Comparison of ENCODE assay signal across 20 cellular contexts in the genomic region with DNA sequence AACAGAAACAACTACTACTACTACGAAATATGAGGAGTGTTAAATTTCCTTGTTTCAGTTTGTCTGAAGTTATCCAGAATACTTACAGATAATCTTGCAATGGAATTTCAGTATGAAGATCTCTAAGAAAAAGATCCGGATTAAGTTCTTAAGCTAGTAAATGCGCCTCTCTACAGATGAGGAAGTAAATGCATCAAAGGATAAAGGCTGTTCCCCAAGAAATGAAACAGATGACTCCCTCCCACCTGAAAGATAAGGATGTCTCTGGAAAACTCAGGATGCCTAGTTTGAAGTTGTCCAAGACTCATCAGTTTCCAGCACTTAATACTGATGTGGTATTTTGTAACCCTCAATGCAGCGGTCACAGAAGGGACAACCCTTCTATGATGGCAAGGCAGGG.
DNase-seq lines count a peak whose midpoint lies in the region; ATAC-seq, FAIRE-seq and TF ChIP-seq lines count a peak whose summit lies in the region.
"Had no signal": no experiment of that assay in that cellular context is flagged by ENCODE, and none has a peak within 500 bp of the region (broad histone marks: within the 10 kb centered on the region; RNA-seq: fewer than 3 reads in every experiment).

No MANE protein-coding gene starts in this region.

- CTCF ChIA-PET in A549 (lab: Yijun Ruan, JAX) = interaction anchor here (1.0 kb wide), 1 partner anchor 160 kb away, joined by 3 read pairs; no protein-coding TSS in a partner anchor

- TF ChIP-seq RAD21 in A549 (conservative IDR thresholded peaks at IDR 0.05 in 1 of 2, IDR thresholded peaks at IDR 0.05 in 1 of 2) = no peak

- peaks cover 5 to 7% (median 7%) of the 10 kb centered on the region in 3 donors for H3K36me3 Mint-ChIP-seq in immature natural killer cell

- TF ChIP-seq CTCF in A549 (IDR thresholded peaks at IDR 0.05) (no peak), foreskin keratinocyte (conservative IDR thresholded peaks at IDR 0.05) (no peak)

- no peak for ATAC-seq in A549
- ATAC-seq in foreskin keratinocyte = no peak
- ATAC-seq in Right ventricle myocardium inferior = no peak
- ATAC-seq: GM12878, GM23338, HCT116 had no signal

- H3K27ac ChIP-seq in A549 (peak overlapping the region; percentile 91), HUES6 (ENCODE audit: low read depth, low read length) (no peak overlapping the region), foreskin keratinocyte (peak overlapping the region; percentile 65)

- peak overlapping the region; percentile 5 for H3K9ac ChIP-seq in HUES6 (ENCODE audit: low read length)

- no peaks in the 10 kb centered on the region for H3K27me3 ChIP-seq in HUES6 (ENCODE audit: control insufficient read depth, insufficient read depth, low read length)
- H3K27me3 ChIP-seq in foreskin keratinocyte = no peaks in the 10 kb centered on the region

- no peaks in the 10 kb centered on the region for H3K9me3 ChIP-seq in A549
- no peaks in the 10 kb centered on the region for H3K9me3 ChIP-seq in HUES6 (ENCODE audit: control insufficient read depth, insufficient read depth, low read depth, low read length)
- H3K9me3 ChIP-seq: Caco-2 had no signal

- H3K4me1 ChIP-seq in A549 = peaks cover 80% of the 10 kb centered on the region
- H3K4me1 ChIP-seq in HUES6 (ENCODE audit: control insufficient read depth, insufficient read depth, low read length) = peaks cover 51% of the 10 kb centered on the region
- H3K4me1 ChIP-seq in foreskin keratinocyte = peaks cover 25% of the 10 kb centered on the region
- H3K4me1 ChIP-seq: Caco-2 had no signal

- H3K4me3 Mint-ChIP-seq in immature natural killer cell = no peak overlapping the region
- H3K4me3 Mint-ChIP-seq: CD4-positive, alpha-beta memory T cell; GM23338 had no signal

- no peak for TF ChIP-seq POLR2A in A549 (IDR thresholded peaks at IDR 0.05; ENCODE audit: low read length)

- no peaks in the 10 kb centered on the region for H3K9me3 Mint-ChIP-seq in immature natural killer cell
- H3K9me3 Mint-ChIP-seq: CD4-positive, alpha-beta memory T cell; GM23338; H9 had no signal

- 92% methylated on average over 4 of the region's 4 CpGs for WGBS in A549 (ENCODE audit: missing lambda C conversion rate)

- H3K27me3 Mint-ChIP-seq in immature natural killer cell (ENCODE audit: low read depth in 3 of 3) = peaks cover 0 to 3% (median 1%) of the 10 kb centered on the region in 3 donors
- H3K27me3 Mint-ChIP-seq: CD4-positive, alpha-beta memory T cell had no signal

- TF ChIP-seq EP300 in A549 (IDR thresholded peaks at IDR 0.05) = no peak

- no peak for FAIRE-seq in A549 (lab: Jason Lieb, UNC)
- FAIRE-seq: GM12878, GM19239 had no signal

- POLR2A ChIA-PET in A549 (lab: Yijun Ruan, JAX) = no interaction called here

- H3K27ac Mint-ChIP-seq in immature natural killer cell = peak overlapping the region in 2 of 6 donors; percentile 11 to 22
- H3K27ac Mint-ChIP-seq: CD4-positive, alpha-beta memory T cell; GM23338 had no signal

- intact Hi-C loops in Right ventricle myocardium inferior (cut with DNase I) = loop anchor here (5.0 to 10.0 kb wide), 3 partner anchors 238 to 603 kb away; a partner anchor contains a TSS

- peaks cover 21 to 36% of the 10 kb centered on the region in 2 donors for H3K4me1 Mint-ChIP-seq in immature natural killer cell

- H3K4me2 ChIP-seq in A549 = peak overlapping the region; percentile 13; the same call in 2 of the 3 replicates
- H3K4me2 ChIP-seq: GM23338 had no signal

- no peaks in the 10 kb centered on the region for H3K36me3 ChIP-seq in HUES6 (ENCODE audit: control insufficient read depth, insufficient read depth, low read length)

- DNase-seq in A549 (ENCODE audit: low read depth in 1 of 2, low spot score in 1 of 2) (no peak), NCI-H82 treated with DMSO at 0.1 percent for 48 hours (lab: John Stamatoyannopoulos, UW; ENCODE audit: unreplicated experiment) (peak; percentile 35), foreskin keratinocyte (no peak), Right ventricle myocardium inferior (ENCODE audit: missing footprints) (no peak), immature natural killer cell (no peak), ureter (ENCODE audit: low spot score) (no peak)
- DNase-seq: 8988T; C1 segment of cervical spinal cord; Caco-2; CD4-positive, alpha-beta memory T cell; DMS 273 treated with DMSO at 0.1 percent for 48 hours; DMS79; EL; GDM1; H9 had no signal

- H3K4me3 ChIP-seq in A549 = no peak overlapping the region
- H3K4me3 ChIP-seq in HUES6 (ENCODE audit: low read depth, low read length) = no peak overlapping the region
- H3K4me3 ChIP-seq: GM12878, GM23338 had no signal

TF ChIP-seq in A549, 52 proteins besides CTCF, POLR2A, EP300 and RAD21:
- TF ChIP-seq ZFP36 (IDR thresholded peaks at IDR 0.05; ENCODE audit: borderline replicate concordance, partially characterized antibody) (no peak), JUN (IDR thresholded peaks at IDR 0.05) (no peak)
